26 cellular contexts compared by ENCODE assay signal in the genomic region with DNA sequence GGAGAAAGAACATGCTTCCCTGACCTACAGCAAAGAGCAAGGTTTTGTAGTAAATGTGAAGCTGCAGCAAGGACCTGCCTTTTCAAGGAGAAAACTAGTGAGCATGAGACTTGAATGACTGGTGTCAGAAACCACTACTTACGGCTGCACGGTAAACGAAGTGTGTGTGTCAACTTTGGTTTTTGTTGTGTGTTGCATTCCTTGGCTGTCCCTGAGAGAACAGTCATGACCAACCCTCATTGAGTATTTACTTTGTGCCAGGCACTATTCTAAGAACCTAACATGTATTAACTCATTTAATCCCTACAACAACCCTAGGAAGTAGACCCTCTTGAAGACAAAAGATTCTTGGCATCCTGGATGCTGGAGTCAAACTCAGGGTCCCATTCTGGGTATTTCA. TPM values are rescaled to one million over a fixed set of nuclear protein-coding genes. Genes with fewer than 3 reads are reported as not detected.
DNase-seq lines count a peak whose midpoint lies in the region; ATAC-seq, FAIRE-seq and TF ChIP-seq lines count a peak whose summit lies in the region.
"Had no signal": no experiment of that assay in that cellular context is flagged by ENCODE, and none has a peak within 500 bp of the region (broad histone marks: within the 10 kb centered on the region; RNA-seq: fewer than 3 reads in every experiment).

No MANE protein-coding gene starts in this region.

- TF ChIP-seq CTCF in bronchial epithelial cell (IDR thresholded peaks at IDR 0.05; ENCODE audit: insufficient read depth, low read length, severe bottlenecking), result no peak
- no peak for TF ChIP-seq CTCF in right lobe of liver (IDR thresholded peaks at IDR 0.05)
- TF ChIP-seq CTCF in neural crest cell (conservative IDR thresholded peaks at IDR 0.05), result no peak
- TF ChIP-seq CTCF in tibial artery (IDR thresholded peaks at IDR 0.05), result no peak

- no peak for FAIRE-seq in bronchial epithelial cell (lab: Jason Lieb, UNC)
- FAIRE-seq: A549, D721Med, GM12878, GM18507, H54 had no signal

- ATAC-seq in right lobe of liver, result peak in 1 of 4 donors; percentile 3
- ATAC-seq in stimulated activated effector memory CD8-positive, alpha-beta T cell treated with anti-CD3 and anti-CD28 coated beads, Interleukin-12 subunit alpha, Interleukin-12 subunit beta, amount 100 ng/mL, for 72 hours, result no peak
- ATAC-seq: A549, GM12878 had no signal

- H3K4me1 ChIP-seq in right lobe of liver, result peaks cover 0 to 68% (median 21%) of the 10 kb centered on the region in 4 donors
- no peaks in the 10 kb centered on the region for H3K4me1 ChIP-seq in tibial artery
- H3K4me1 ChIP-seq: BE2C; BLaER1 treated with 17β-estradiol and CSF1 and Interleukin-3, amounts not matched to agents 10 nM and 100 nM; HAP-1 had no signal

- no peaks in the 10 kb centered on the region for H3K27me3 ChIP-seq in bronchial epithelial cell (ENCODE audit: control insufficient read depth, insufficient read depth, low read length)
- H3K27me3 ChIP-seq in right lobe of liver, result no peaks in the 10 kb centered on the region
- H3K27me3 ChIP-seq in tibial artery, result no peaks in the 10 kb centered on the region
- H3K27me3 ChIP-seq: BE2C; BLaER1 treated with 17β-estradiol and CSF1 and Interleukin-3, amounts not matched to agents 10 nM and 100 nM had no signal

- H3K27ac ChIP-seq in right lobe of liver (peak overlapping the region; percentile 73 to 85 (median 82)), tibial artery (no peak overlapping the region)
- H3K27ac ChIP-seq: A549; BLaER1 treated with 17β-estradiol and CSF1 and Interleukin-3, amounts not matched to agents 10 nM and 100 nM had no signal

- no peaks in the 10 kb centered on the region for H3K9me3 ChIP-seq in right lobe of liver
- no peaks in the 10 kb centered on the region for H3K9me3 ChIP-seq in tibial artery
- H3K9me3 ChIP-seq: A549; BE2C; BLaER1 treated with 17β-estradiol and CSF1 and Interleukin-3, amounts not matched to agents 10 nM and 100 nM; HAP-1 had no signal

- H3K9me3 Mint-ChIP-seq in neural crest cell, result no peaks in the 10 kb centered on the region
- H3K9me3 Mint-ChIP-seq in stimulated activated effector memory CD8-positive, alpha-beta T cell treated with anti-CD3 and anti-CD28 coated beads, Interleukin-12 subunit alpha, Interleukin-12 subunit beta, amount 100 ng/mL, for 72 hours, result no peaks in the 10 kb centered on the region
- H3K9me3 Mint-ChIP-seq: CD4-positive, alpha-beta T cell; CD8-positive, alpha-beta memory T cell; HFFc6 had no signal

- intact Hi-C loops in right lobe of liver (cut with DNase I) (no loop called here), tibial artery (cut with DNase I; ENCODE audit: low total_unique reads) (no loop called here)

- H3K27me3 Mint-ChIP-seq in neural crest cell (ENCODE audit: low read depth), result no peaks in the 10 kb centered on the region
- H3K27me3 Mint-ChIP-seq: CD4-positive, alpha-beta T cell had no signal

- no peak overlapping the region for H3K4me3 Mint-ChIP-seq in neural crest cell
- no peak overlapping the region for H3K4me3 Mint-ChIP-seq in stimulated activated effector memory CD8-positive, alpha-beta T cell treated with anti-CD3 and anti-CD28 coated beads, Interleukin-12 subunit alpha, Interleukin-12 subunit beta, amount 100 ng/mL, for 72 hours
- H3K4me3 Mint-ChIP-seq: CD14-positive monocyte; CD4-positive, alpha-beta T cell; CD8-positive, alpha-beta memory T cell; HFFc6 had no signal

- peak overlapping the region; percentile 75 for H3K27ac Mint-ChIP-seq in neural crest cell (ENCODE audit: unreplicated experiment)
- H3K27ac Mint-ChIP-seq in stimulated activated effector memory CD8-positive, alpha-beta T cell treated with anti-CD3 and anti-CD28 coated beads, Interleukin-12 subunit alpha, Interleukin-12 subunit beta, amount 100 ng/mL, for 72 hours, result no peak overlapping the region
- H3K27ac Mint-ChIP-seq: CD14-positive monocyte; CD4-positive, alpha-beta T cell; CD8-positive, alpha-beta memory T cell; HFFc6 had no signal

- TF ChIP-seq POLR2A in right lobe of liver (IDR thresholded peaks at IDR 0.05), result no peak

- DNase-seq in bronchial epithelial cell (ENCODE audit: low read depth) (peak; percentile 9), right lobe of liver (no peak), neural crest cell (ENCODE audit: low read depth, low spot score) (no peak), SHP77 treated with DMSO at 0.1 percent for 48 hours (lab: John Stamatoyannopoulos, UW) (no peak), tibial artery (no peak)
- DNase-seq in stimulated activated effector memory CD8-positive, alpha-beta T cell treated with anti-CD3 and anti-CD28 coated beads, Interleukin-12 subunit alpha, Interleukin-12 subunit beta, amount 100 ng/mL, for 72 hours (ENCODE audit: low spot score in 2 of 2), result no peak
- DNase-seq: 8988T; ACHN; AML-193; BE2C; CD4-positive, alpha-beta T cell; CD8-positive, alpha-beta memory T cell; DMS 273 treated with DMSO at 0.1 percent for 48 hours; DMS79; EL; GDM1; GOT3; HFFc6 had no signal

- WGBS in right lobe of liver (ENCODE audit: insufficient coverage, low coverage, low lambda C conversion rate, missing lambda C conversion rate), result 23% methylated on average over 3 of the region's 3 CpGs

- no peaks in the 10 kb centered on the region for H3K4me1 Mint-ChIP-seq in neural crest cell
- H3K4me1 Mint-ChIP-seq in stimulated activated effector memory CD8-positive, alpha-beta T cell treated with anti-CD3 and anti-CD28 coated beads, Interleukin-12 subunit alpha, Interleukin-12 subunit beta, amount 100 ng/mL, for 72 hours, result no peaks in the 10 kb centered on the region
- H3K4me1 Mint-ChIP-seq: CD8-positive, alpha-beta memory T cell had no signal

- H3K36me3 Mint-ChIP-seq in neural crest cell (ENCODE audit: low read depth), result no peaks in the 10 kb centered on the region
- H3K36me3 Mint-ChIP-seq in stimulated activated effector memory CD8-positive, alpha-beta T cell treated with anti-CD3 and anti-CD28 coated beads, Interleukin-12 subunit alpha, Interleukin-12 subunit beta, amount 100 ng/mL, for 72 hours, result no peaks in the 10 kb centered on the region
- H3K36me3 Mint-ChIP-seq: CD14-positive monocyte; CD8-positive, alpha-beta memory T cell had no signal

- H3K36me3 ChIP-seq in bronchial epithelial cell (ENCODE audit: control insufficient read depth, insufficient read depth, low read length), result no peaks in the 10 kb centered on the region
- H3K36me3 ChIP-seq in right lobe of liver, result peaks cover 0 to 7% (median 0%) of the 10 kb centered on the region in 4 donors
- H3K36me3 ChIP-seq in tibial artery, result no peaks in the 10 kb centered on the region
- H3K36me3 ChIP-seq: BE2C; BLaER1 treated with 17β-estradiol and CSF1 and Interleukin-3, amounts not matched to agents 10 nM and 100 nM; HAP-1 had no signal

- no peak overlapping the region for H3K4me3 ChIP-seq in bronchial epithelial cell (ENCODE audit: low read depth, low read length)
- H3K4me3 ChIP-seq in right lobe of liver, result no peak overlapping the region
- no peak overlapping the region for H3K4me3 ChIP-seq in tibial artery
- H3K4me3 ChIP-seq: A549; BLaER1 treated with 17β-estradiol and CSF1 and Interleukin-3, amounts not matched to agents 10 nM and 100 nM; GM12878; HAP-1 had no signal

RNA-seq across cellular contexts. Expression of a gene that starts 22.8 kb away (rescaled TPM):
- total RNA-seq in bronchial epithelial cell, result not detected in 2 replicates
- 100 to 1,000 TPM in 2 of 6 experiments, 10 to 100 TPM in 4; 38.3 to 145 (median 87.0) TPM for total RNA-seq in right lobe of liver
- not detected in 2 replicates for total RNA-seq in neural crest cell
- total RNA-seq: CD4-positive, alpha-beta T cell; CD8-positive, alpha-beta memory T cell; GM12878; HFFc6 had no signal

RNA-seq across cellular contexts. Expression of a gene that starts 57.4 kb away (rescaled TPM):
- 24.0 and 24.3 TPM in 2 replicates for total RNA-seq in bronchial epithelial cell
- 10 to 100 TPM; 13.2 to 23.6 (median 17.5) TPM for total RNA-seq in right lobe of liver
- total RNA-seq in neural crest cell, result 64.6 and 65.5 TPM in 2 replicates

Comparison
In these comparisons a context has a peak if more than half of its experiments do, and no peak if none do; other contexts are left out.
1. H3K27ac ChIP-seq: peak in right lobe of liver (3 of 3); none in tibial artery (0 of 2).
2. RNA of a gene that starts 22.8 kb away (total RNA-seq): 38.3 to 145 TPM in right lobe of liver; not detected in bronchial epithelial cell and not detected in neural crest cell; every median in the first group is over 10 times any median in the second.